In genomic region chr20:61887694-61888093, GRCh38 we compare ENCODE assay signal across 22 cellular contexts.
"Had no signal": no experiment of that assay in that cellular context is flagged by ENCODE, and none has a peak within 500 bp of the region (broad histone marks: within the 10 kb centered on the region; RNA-seq: fewer than 3 reads in every experiment).

No MANE protein-coding gene starts in this region.

- H3K9ac ChIP-seq: SK-N-SH had no signal

- FAIRE-seq: colon, frontal cortex, islet of Langerhans had no signal

- H3K9me3 ChIP-seq: adrenal gland, SK-N-SH, thoracic aorta had no signal

- H3K4me3 Mint-ChIP-seq: activated CD4-positive, alpha-beta T cell treated with anti-CD3 and anti-CD28 coated beads, Interleukin-2, amount 10 ng/mL, durations not matched to agents 7 days and 5 days; activated CD8-positive, alpha-beta T cell treated with anti-CD3 and anti-CD28 coated beads, Interleukin-2, amount 10 ng/mL, durations not matched to agents 7 days and 5 days; activated naive CD8-positive, alpha-beta T cell treated with anti-CD3 and anti-CD28 coated beads for 36 hours; naive thymus-derived CD8-positive, alpha-beta T cell; neural crest cell; stimulated activated effector memory CD8-positive, alpha-beta T cell treated with anti-CD3 and anti-CD28 coated beads, Interleukin-12 subunit alpha, Interleukin-12 subunit beta, amount 100 ng/mL, for 72 hours; stimulated activated naive CD8-positive, alpha-beta T cell treated with anti-CD3 and anti-CD28 coated beads, Interleukin-15, Interleukin-2, amounts not matched to agents 100 ng/mL and 50 ng/mL, for 24 hours; T-helper 1 cell treated with Interleukin-12 subunit alpha and Interleukin-12 subunit beta and Interleukin-4 antibody, amounts not matched to agents 30 μg/mL and 1 μg/mL, for 36 hours had no signal

- H3K27ac Mint-ChIP-seq: activated CD4-positive, alpha-beta T cell treated with anti-CD3 and anti-CD28 coated beads, Interleukin-2, amount 10 ng/mL, durations not matched to agents 7 days and 5 days; activated CD8-positive, alpha-beta T cell treated with anti-CD3 and anti-CD28 coated beads, Interleukin-2, amount 10 ng/mL, durations not matched to agents 7 days and 5 days; activated naive CD8-positive, alpha-beta T cell treated with anti-CD3 and anti-CD28 coated beads for 36 hours; stimulated activated effector memory CD8-positive, alpha-beta T cell treated with anti-CD3 and anti-CD28 coated beads, Interleukin-12 subunit alpha, Interleukin-12 subunit beta, amount 100 ng/mL, for 72 hours; stimulated activated naive CD8-positive, alpha-beta T cell treated with anti-CD3 and anti-CD28 coated beads, Interleukin-15, Interleukin-2, amounts not matched to agents 100 ng/mL and 50 ng/mL, for 24 hours; T-helper 1 cell treated with Interleukin-12 subunit alpha and Interleukin-12 subunit beta and Interleukin-4 antibody, amounts not matched to agents 30 μg/mL and 1 μg/mL, for 36 hours had no signal

- H3K4me3 ChIP-seq: adrenal gland, skin epidermis, thoracic aorta had no signal

- H3K4me1 ChIP-seq: adrenal gland had no signal

- H3K27me3 Mint-ChIP-seq: activated CD4-positive, alpha-beta T cell treated with anti-CD3 and anti-CD28 coated beads, Interleukin-2, amount 10 ng/mL, durations not matched to agents 7 days and 5 days; stimulated activated naive CD8-positive, alpha-beta T cell treated with anti-CD3 and anti-CD28 coated beads, Interleukin-15, Interleukin-2, amounts not matched to agents 100 ng/mL and 50 ng/mL, for 24 hours had no signal

- H3K27ac ChIP-seq: adrenal gland, brain microvascular endothelial cell, epithelial cell of prostate, skin epidermis, thoracic aorta had no signal

- H3K9me3 Mint-ChIP-seq: activated naive CD8-positive, alpha-beta T cell treated with anti-CD3 and anti-CD28 coated beads for 36 hours had no signal

- H3K36me3 ChIP-seq: adrenal gland, brain microvascular endothelial cell, thoracic aorta had no signal

- H3K36me3 Mint-ChIP-seq: activated naive CD8-positive, alpha-beta T cell treated with anti-CD3 and anti-CD28 coated beads for 36 hours; naive thymus-derived CD8-positive, alpha-beta T cell; stimulated activated effector memory CD8-positive, alpha-beta T cell treated with anti-CD3 and anti-CD28 coated beads, Interleukin-12 subunit alpha, Interleukin-12 subunit beta, amount 100 ng/mL, for 72 hours had no signal

- DNase-seq: activated CD4-positive, alpha-beta T cell treated with anti-CD3 and anti-CD28 coated beads for 1 hour; activated effector memory CD4-positive, alpha-beta T cell treated with Interleukin-2 at 50 U/mL for 16 hours; activated T-cell treated with anti-CD3 and anti-CD28 coated beads for 4 hours; effector CD4-positive, alpha-beta T cell; T1000 had no signal

- H3K27me3 ChIP-seq: adrenal gland, brain microvascular endothelial cell had no signal

- ATAC-seq: naive thymus-derived CD8-positive, alpha-beta T cell had no signal
